Comparison of ENCODE assay signal across 9 cellular contexts in the genomic region with DNA sequence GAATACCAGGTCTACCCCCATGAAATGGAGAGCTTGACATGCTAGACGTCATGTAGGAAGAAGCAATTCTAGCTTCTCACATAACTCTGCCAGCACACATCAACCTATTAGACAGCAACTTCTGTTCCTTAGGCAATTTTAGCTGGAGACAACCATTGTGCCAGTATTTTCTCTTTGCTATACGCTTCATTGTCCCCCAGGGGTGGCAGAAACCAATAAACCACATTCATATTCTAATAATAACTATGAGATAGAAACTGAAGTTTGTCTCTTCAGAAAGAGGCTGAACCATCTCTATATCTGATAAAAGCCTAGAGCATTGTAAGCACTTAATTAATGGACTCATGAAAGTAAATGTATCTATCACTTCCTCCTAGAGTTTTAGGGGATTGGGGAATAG.
ATAC-seq and TF ChIP-seq lines count a peak whose summit lies in the region.
"Had no signal": no experiment of that assay in that cellular context is flagged by ENCODE, and none has a peak within 500 bp of the region (broad histone marks: within the 10 kb centered on the region; RNA-seq: fewer than 3 reads in every experiment).

No MANE protein-coding gene starts in this region.

- no peaks in the 10 kb centered on the region for H3K9me2 ChIP-seq in SU-DHL-6 (replicated peaks; ENCODE audit: insufficient read depth, low read length)

- TF ChIP-seq CTCF in KMS-11 (conservative IDR thresholded peaks at IDR 0.05; ENCODE audit: low read depth, low read length) (no peak), SU-DHL-6 (IDR thresholded peaks at IDR 0.05; ENCODE audit: insufficient read depth, low read length, poor library complexity, severe bottlenecking) (no peak)

- peaks cover 49% of the 10 kb centered on the region for H3K4me1 ChIP-seq in KMS-11 (ENCODE audit: low read depth, poor library complexity, severe bottlenecking)
- H3K4me1 ChIP-seq: A549, BE2C had no signal

- H3K27me3 ChIP-seq in KMS-11 (ENCODE audit: insufficient read depth, low read depth) (no peaks in the 10 kb centered on the region), SU-DHL-6 (ENCODE audit: low read length) (no peaks in the 10 kb centered on the region)
- H3K27me3 ChIP-seq: BE2C; BLaER1 treated with 17β-estradiol and CSF1 and Interleukin-3, amounts not matched to agents 10 nM and 100 nM had no signal

- H3K9ac ChIP-seq in KMS-11 (no peak overlapping the region), SU-DHL-6 (ENCODE audit: low read length) (no peak overlapping the region)
- H3K9ac ChIP-seq: BLaER1 treated with 17β-estradiol and CSF1 and Interleukin-3, amounts not matched to agents 10 nM and 100 nM had no signal

- H3K4me2 ChIP-seq in KMS-11 (peak overlapping the region; percentile 77), SU-DHL-6 (ENCODE audit: low read depth, low read length, poor library complexity, severe bottlenecking) (no peak overlapping the region)
- H3K4me2 ChIP-seq: A549 had no signal

- H3K27ac ChIP-seq in KMS-11 (peak overlapping the region; percentile 69), SU-DHL-6 (ENCODE audit: low read depth, low read length) (no peak overlapping the region)
- H3K27ac ChIP-seq: A549; BLaER1 treated with 17β-estradiol and CSF1 and Interleukin-3, amounts not matched to agents 10 nM and 100 nM had no signal

- no peaks in the 10 kb centered on the region for H3K36me3 ChIP-seq in KMS-11 (ENCODE audit: insufficient read depth)
- no peaks in the 10 kb centered on the region for H3K36me3 ChIP-seq in SU-DHL-6 (ENCODE audit: low read length)
- H3K36me3 ChIP-seq: BE2C; BLaER1 treated with 17β-estradiol and CSF1 and Interleukin-3, amounts not matched to agents 10 nM and 100 nM had no signal

- no peaks in the 10 kb centered on the region for H3F3A ChIP-seq in SU-DHL-6 (ENCODE audit: insufficient read depth)

- no peaks in the 10 kb centered on the region for H3K9me3 ChIP-seq in SU-DHL-6 (ENCODE audit: insufficient read depth, low read length)
- H3K9me3 ChIP-seq: A549, BE2C had no signal

- ATAC-seq in GM18909 (IDR thresholded peaks at IDR 0.05; ENCODE audit: poor library complexity, unreplicated experiment) (peak; percentile 46), HG02885 (IDR thresholded peaks at IDR 0.05; ENCODE audit: poor library complexity, unreplicated experiment) (no peak), GM19455 (IDR thresholded peaks at IDR 0.05; ENCODE audit: unreplicated experiment) (no peak), GM18873 (IDR thresholded peaks at IDR 0.05; ENCODE audit: low FRiP score, unreplicated experiment) (no peak)
- ATAC-seq: A549 had no signal

- H4K20me1 ChIP-seq in KMS-11 (ENCODE audit: insufficient read depth): no peaks in the 10 kb centered on the region
- no peaks in the 10 kb centered on the region for H4K20me1 ChIP-seq in SU-DHL-6 (ENCODE audit: low read depth, low read length)
- H4K20me1 ChIP-seq: BLaER1 treated with 17β-estradiol and CSF1 and Interleukin-3, amounts not matched to agents 10 nM and 100 nM had no signal

- H3K4me3 ChIP-seq in KMS-11 (IDR thresholded peaks at IDR 0.05; ENCODE audit: insufficient read depth, low read depth, low read length) (no peak overlapping the region), SU-DHL-6 (ENCODE audit: insufficient read depth, low read length, poor library complexity, severe bottlenecking) (no peak overlapping the region)
- H3K4me3 ChIP-seq: A549; BLaER1 treated with 17β-estradiol and CSF1 and Interleukin-3, amounts not matched to agents 10 nM and 100 nM had no signal

- peak overlapping the region; percentile 25; the same call in 1 of the 2 replicates for H2AFZ ChIP-seq in KMS-11 (ENCODE audit: low read depth)
- peak overlapping the region; percentile 16 for H2AFZ ChIP-seq in SU-DHL-6 (ENCODE audit: low read depth, low read length, severe bottlenecking)

- H3K79me2 ChIP-seq in KMS-11 (ENCODE audit: insufficient read depth, low read depth) (no peaks in the 10 kb centered on the region), SU-DHL-6 (ENCODE audit: insufficient read depth, low read length) (no peaks in the 10 kb centered on the region)
